Comparison of ENCODE assay signal across 8 cellular contexts in the genomic region with DNA sequence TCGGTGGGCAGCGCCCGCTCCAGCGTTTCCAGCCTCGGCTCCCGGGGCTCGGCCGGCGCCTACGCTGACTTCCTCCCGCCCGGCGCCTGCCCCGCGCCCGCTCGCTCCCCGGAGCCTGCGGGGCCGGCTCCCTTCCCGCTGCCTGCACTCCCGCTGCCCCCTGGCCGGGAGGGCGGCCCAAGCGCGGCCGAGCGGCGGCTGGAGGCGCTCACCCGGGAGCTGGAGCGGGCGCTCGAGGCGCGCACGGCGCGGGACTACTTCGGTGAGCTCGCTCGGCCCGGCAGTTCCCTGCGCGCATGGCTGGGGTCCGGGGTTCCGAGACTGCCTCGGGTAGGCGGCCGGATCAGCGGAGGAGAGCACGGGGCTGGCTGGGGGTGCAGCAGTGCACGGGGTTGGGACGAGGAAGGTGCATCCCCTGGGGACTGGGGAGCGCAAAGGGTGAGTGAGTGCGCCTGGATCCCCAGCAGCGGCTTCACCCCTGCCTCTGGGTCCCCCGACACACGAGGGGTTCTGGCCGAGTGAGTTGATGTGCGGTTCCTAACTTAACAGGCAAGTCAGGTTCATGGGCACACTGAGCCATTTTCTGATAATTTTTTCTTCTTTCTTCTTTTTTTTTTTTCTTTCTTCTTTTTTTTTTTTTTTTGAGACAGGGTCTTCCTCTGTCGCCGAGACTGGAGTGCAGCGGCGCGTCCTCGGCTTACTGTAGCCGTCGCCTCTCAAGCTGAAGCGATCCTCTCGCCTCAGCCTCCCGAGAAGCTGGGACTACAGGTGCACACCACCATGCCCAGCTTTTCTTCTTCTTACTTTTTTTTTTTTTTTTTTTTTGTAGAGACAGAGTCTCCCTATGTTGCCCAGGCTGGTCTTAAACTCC. TPM values are rescaled to one million over a fixed set of nuclear protein-coding genes. Genes with fewer than 3 reads are reported as not detected.
DNase-seq lines count a peak whose midpoint lies in the region; ATAC-seq, FAIRE-seq and TF ChIP-seq lines count a peak whose summit lies in the region.

No MANE protein-coding gene starts in this region.

- TF ChIP-seq CTCF in A549 (IDR thresholded peaks at IDR 0.05) (no peak), mucosa of descending colon (IDR thresholded peaks at IDR 0.05) (no peak)

- no peaks in the 10 kb centered on the region for H3K9me3 Mint-ChIP-seq in effector memory CD8-positive, alpha-beta T cell

- H3K27ac Mint-ChIP-seq in effector memory CD8-positive, alpha-beta T cell, result no peak overlapping the region

- no peaks in the 10 kb centered on the region for H3K36me3 Mint-ChIP-seq in effector memory CD8-positive, alpha-beta T cell (ENCODE audit: insufficient read depth)

- no peak for TF ChIP-seq POLR2A in A549 (IDR thresholded peaks at IDR 0.05; ENCODE audit: low read length)

- POLR2A ChIA-PET in A549 (lab: Yijun Ruan, JAX), result interaction anchor here (0.5 to 1.5 kb wide), 5 partner anchors 17 to 285 kb away, joined by 3 to 5 read pairs (median 3); a partner anchor contains a TSS

- H3K4me1 Mint-ChIP-seq in effector memory CD8-positive, alpha-beta T cell (ENCODE audit: low read depth in 2 of 2), result peaks cover 0 to 6% of the 10 kb centered on the region in 2 donors

- H3K27me3 Mint-ChIP-seq in effector memory CD8-positive, alpha-beta T cell, result peaks cover 40 to 71% of the 10 kb centered on the region in 2 donors

- peaks cover 11% of the 10 kb centered on the region; the same call in 2 of the 3 replicates for H3K4me1 ChIP-seq in A549
- H3K4me1 ChIP-seq in mucosa of descending colon (ENCODE audit: low read depth), result peaks cover 4% of the 10 kb centered on the region

- DNase-seq in A549 (ENCODE audit: low read depth in 1 of 2, low spot score in 1 of 2) (peak; percentile 59 to 64), mucosa of descending colon (no peak), NCI-H2081 (lab: John Stamatoyannopoulos, UW) (no peak), COR-L47 (lab: John Stamatoyannopoulos, UW) (no peak), NCI-H774 (lab: John Stamatoyannopoulos, UW) (no peak)
- DNase-seq in effector memory CD8-positive, alpha-beta T cell, result no peak

- H3K36me3 ChIP-seq in mucosa of descending colon (ENCODE audit: low read depth), result no peaks in the 10 kb centered on the region

- ATAC-seq in A549, result peak; percentile 25 to 34
- no peak for ATAC-seq in effector memory CD8-positive, alpha-beta T cell (replicated peaks)
- no peak for ATAC-seq in mucosa of descending colon
- no peak for ATAC-seq in GM19328 (IDR thresholded peaks at IDR 0.05; ENCODE audit: unreplicated experiment)

- CTCF ChIA-PET in A549 (lab: Yijun Ruan, JAX), result interaction anchor here (0.6 to 3.0 kb wide), 12 partner anchors 11 to 1415 kb away, joined by 3 to 35 read pairs (median 6); no protein-coding TSS in a partner anchor

- H3K9me3 ChIP-seq in A549, result no peaks in the 10 kb centered on the region
- H3K9me3 ChIP-seq in mucosa of descending colon, result no peaks in the 10 kb centered on the region

- H3K27ac ChIP-seq in A549, result peak overlapping the region; percentile 87 to 91

- H3K4me3 ChIP-seq in A549 (peak overlapping the region; percentile 83), mucosa of descending colon (peak overlapping the region; percentile 9)

- no peak for TF ChIP-seq RAD21 in A549 (conservative IDR thresholded peaks at IDR 0.05 in 1 of 2, IDR thresholded peaks at IDR 0.05 in 1 of 2)
- no peak for TF ChIP-seq RAD21 in Ishikawa (IDR thresholded peaks at IDR 0.05; ENCODE audit: low read depth)

- no peak for FAIRE-seq in A549 (lab: Jason Lieb, UNC)

- WGBS in A549 (ENCODE audit: missing lambda C conversion rate), result 19% methylated on average over 70 of the region's 72 CpGs

- intact Hi-C loops in mucosa of descending colon (cut with DNase I, micrococcal nuclease), result no loop called here

- H3K4me2 ChIP-seq in A549, result peak overlapping the region; percentile 84

- TF ChIP-seq EP300 in A549 (IDR thresholded peaks at IDR 0.05) (no peak), Ishikawa (IDR thresholded peaks at IDR 0.05; ENCODE audit: borderline replicate concordance) (no peak)

- H3K4me3 Mint-ChIP-seq in effector memory CD8-positive, alpha-beta T cell, result peak overlapping the region; percentile 75 to 81

TF ChIP-seq in A549, 52 proteins besides CTCF, POLR2A, EP300 and RAD21:
- no peak for TF ChIP-seq CEBPB (IDR thresholded peaks at IDR 0.05)
- TF ChIP-seq, protein P1, sequence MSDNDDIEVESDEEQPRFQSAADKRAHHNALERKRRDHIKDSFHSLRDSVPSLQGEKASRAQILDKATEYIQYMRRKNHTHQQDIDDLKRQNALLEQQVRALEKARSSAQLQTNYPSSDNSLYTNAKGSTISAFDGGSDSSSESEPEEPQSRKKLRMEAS (IDR thresholded peaks at IDR 0.05), result peak; percentile 63
- TF ChIP-seq, protein P2, sequence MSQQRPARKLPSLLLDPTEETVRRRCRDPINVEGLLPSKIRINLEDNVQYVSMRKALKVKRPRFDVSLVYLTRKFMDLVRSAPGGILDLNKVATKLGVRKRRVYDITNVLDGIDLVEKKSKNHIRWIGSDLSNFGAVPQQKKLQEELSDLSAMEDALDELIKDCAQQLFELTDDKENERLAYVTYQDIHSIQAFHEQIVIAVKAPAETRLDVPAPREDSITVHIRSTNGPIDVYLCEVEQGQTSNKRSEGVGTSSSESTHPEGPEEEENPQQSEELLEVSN (IDR thresholded peaks at IDR 0.05; ENCODE audit: borderline replicate concordance, low read depth), result 0 out of 2 replicates have a peak, but pooled peaks have one; percentile 55

TF ChIP-seq in Ishikawa, 13 proteins besides CTCF, POLR2A, EP300 and RAD21:
- no peak for TF ChIP-seq EGR1 (IDR thresholded peaks at IDR 0.05)
- TF ChIP-seq ZBTB7A (IDR thresholded peaks at IDR 0.05; ENCODE audit: low read depth), result no peak
- TF ChIP-seq, protein P1 (IDR thresholded peaks at IDR 0.05), result peak; percentile 39; the same call in 1 of the 2 replicates
TF ChIP-seq in Ishikawa: peak in this region for 1.

RNA-seq across cellular contexts. Expression of a gene that starts 1.1 kb away (rescaled TPM):
- polyA plus RNA-seq in A549 (2011; rRNA removed) (18.8 and 22.0 TPM in 2 replicates), A549 (2017; fragmentation: RNase III; extraction: RNeasy Plus Mini Kit Qiagen cat#74134 plus additional on column Dnase treatment) (18.8 to 21.2 TPM (median 21.2 TPM) in 3 replicates)
- 24.6 and 37.8 TPM in 2 replicates for polyA plus RNA-seq in A549 (2012; cell fraction: cytosol; rRNA removed)
- polyA plus RNA-seq in A549 (2012; cell fraction: nucleus; rRNA removed), result 31.1 and 32.6 TPM in 2 replicates
- 54.4 and 58.2 TPM in 2 replicates for polyA minus RNA-seq in A549 (2011; rRNA and poly(A)+ RNA removed)
- 10 to 100 TPM in 1 of 3 donors, 1 to 10 TPM in 2; 1.5 to 12.3 (median 3.2) TPM for total RNA-seq in mucosa of descending colon

RNA-seq across cellular contexts. Expression of a gene that starts 54.4 kb away (rescaled TPM):
- polyA plus RNA-seq in A549 (2011; rRNA removed) (504 and 514 TPM in 2 replicates), A549 (2017; fragmentation: RNase III; extraction: RNeasy Plus Mini Kit Qiagen cat#74134 plus additional on column Dnase treatment) (217 to 255 TPM (median 224 TPM) in 3 replicates)
- 169 TPM in 2 replicates for polyA plus RNA-seq in A549 (2012; cell fraction: cytosol; rRNA removed)
- polyA plus RNA-seq in A549 (2012; cell fraction: nucleus; rRNA removed), result 53.4 and 73.7 TPM in 2 replicates
- polyA minus RNA-seq in A549 (2011; rRNA and poly(A)+ RNA removed), result 255 and 318 TPM in 2 replicates
- 10 to 100 TPM; 41.0 to 63.6 (median 48.3) TPM for total RNA-seq in mucosa of descending colon

Comparison
In these comparisons a context has a peak if more than half of its experiments do, and no peak if none do; other contexts are left out.
1. ATAC-seq: peak in A549 (2 of 2); none in effector memory CD8-positive, alpha-beta T cell (single experiment), mucosa of descending colon (single experiment) and GM19328 (single experiment).
2. DNase-seq: peak in A549 (2 of 2); none in effector memory CD8-positive, alpha-beta T cell (0 of 3), mucosa of descending colon (0 of 3), NCI-H2081 (0 of 2), COR-L47 (single experiment) and NCI-H774 (single experiment).